In the genomic region with DNA sequence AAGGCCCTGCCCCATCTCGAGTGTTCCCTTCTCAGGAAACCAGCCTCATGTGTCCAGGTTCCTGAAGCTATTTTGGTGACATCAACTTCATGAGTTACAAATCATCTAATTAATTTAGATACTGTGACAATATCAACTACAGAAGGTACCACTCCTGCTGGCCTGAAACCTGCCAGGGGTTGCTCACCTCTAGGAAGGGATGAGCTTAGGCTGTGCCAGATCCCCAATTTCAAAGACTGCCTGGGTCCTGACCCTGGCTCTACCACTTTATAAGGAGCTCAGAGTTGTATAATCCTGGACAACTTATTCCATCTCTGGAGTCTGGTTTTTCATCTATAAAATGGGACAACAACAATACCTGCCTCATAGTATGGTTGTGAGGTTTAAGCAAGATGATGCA, we compare ENCODE assay signal across 11 cellular contexts. TPM values are rescaled to one million over a fixed set of nuclear protein-coding genes. Genes with fewer than 3 reads are reported as not detected.
"Had no signal": no experiment of that assay in that cellular context is flagged by ENCODE, and none has a peak within 500 bp of the region (broad histone marks: within the 10 kb centered on the region; RNA-seq: fewer than 3 reads in every experiment).

No MANE protein-coding gene starts in this region.

- H3K4me1 ChIP-seq: HAP-1 had no signal

- DNase-seq: GM23248, GOT3, H7, H9, HCEC 1CT, HFFc6 had no signal

- ATAC-seq: GM23338, HCT116 had no signal

- H3K27ac ChIP-seq: GM23248 had no signal

- H3K36me3 ChIP-seq: HAP-1 had no signal

- H3K9me3 ChIP-seq: HAP-1 had no signal

- H3K4me3 ChIP-seq: GM23248, GM23338, HAP-1 had no signal

RNA-seq across cellular contexts. Expression of gene C16orf78, which starts 5.2 kb away (rescaled TPM):
- total RNA-seq: GM23248, GM23338, H1, H4, H7, H9, HFFc6 had no signal
